ENCODE assay signal across 9 cellular contexts in genomic region chr15:72184165-72184811, GRCh38. TPM values are rescaled to one million over a fixed set of nuclear protein-coding genes. Genes with fewer than 3 reads are reported as not detected.
DNase-seq lines count a peak whose midpoint lies in the region; ATAC-seq, FAIRE-seq and TF ChIP-seq lines count a peak whose summit lies in the region.
"Had no signal": no experiment of that assay in that cellular context is flagged by ENCODE, and none has a peak within 500 bp of the region (broad histone marks: within the 10 kb centered on the region; RNA-seq: fewer than 3 reads in every experiment).

No MANE protein-coding gene starts in this region.

- peak; percentile 86 for DNase-seq in GM23338 (ENCODE audit: low spot score)
- DNase-seq in astrocyte (ENCODE audit: low read depth) = peak; percentile 32
- peak in 1 of 2 donors; percentile 51 for DNase-seq in gastrocnemius medialis
- DNase-seq in NCI-H1930 (lab: John Stamatoyannopoulos, UW) = no peak
- no peak for DNase-seq in NK-92 treated with Interleukin-12 subunit alpha and Interleukin-12 subunit beta, amount 100 ng/mL, for 24 hours (lab: John Stamatoyannopoulos, UW)

- ATAC-seq in GM23338 (peak; percentile 94), gastrocnemius medialis (peak; percentile 22 to 66), GM19351 (IDR thresholded peaks at IDR 0.05; ENCODE audit: unreplicated experiment) (no peak), HG02884 (IDR thresholded peaks at IDR 0.05; ENCODE audit: unreplicated experiment) (no peak)
- ATAC-seq: naive thymus-derived CD4-positive, alpha-beta T cell had no signal

- H3K27ac ChIP-seq in GM23338 (ENCODE audit: low read depth) (no peak overlapping the region), astrocyte (ENCODE audit: low read depth, low read length) (no peak overlapping the region), gastrocnemius medialis (no peak overlapping the region)

- H3K4me1 ChIP-seq in GM23338 (ENCODE audit: insufficient read depth) (peaks cover 4% of the 10 kb centered on the region), astrocyte (ENCODE audit: insufficient read depth, low read length) (peaks cover 11% of the 10 kb centered on the region), iPS-15b (ENCODE audit: control insufficient read depth, insufficient read depth, low read length) (peaks cover 3% of the 10 kb centered on the region), gastrocnemius medialis (peaks cover 6 to 19% of the 10 kb centered on the region in 2 donors)

- H3K4me3 ChIP-seq in GM23338 = peak overlapping the region; percentile 65
- peak overlapping the region; percentile 35 for H3K4me3 ChIP-seq in astrocyte (ENCODE audit: insufficient read depth, low read depth, low read length)
- H3K4me3 ChIP-seq in iPS-15b (ENCODE audit: low read depth, low read length) = peak overlapping the region; percentile 52
- peak overlapping the region; percentile 19 to 59 (median 44) for H3K4me3 ChIP-seq in gastrocnemius medialis

- H3K27me3 ChIP-seq in GM23338 (ENCODE audit: insufficient read depth) (peaks cover 17% of the 10 kb centered on the region; the same call in 1 of the 2 replicates), astrocyte (ENCODE audit: insufficient read depth, low read length) (peaks cover 16% of the 10 kb centered on the region), iPS-15b (ENCODE audit: control insufficient read depth, insufficient read depth, low read length) (peaks cover 7% of the 10 kb centered on the region), gastrocnemius medialis (no peaks in the 10 kb centered on the region)

- intact Hi-C loops in gastrocnemius medialis (cut with DNase I; ENCODE audit: low total_unique reads) = no loop called here

- H2AFZ ChIP-seq in GM23338 = peak overlapping the region; percentile 98
- H2AFZ ChIP-seq in astrocyte (ENCODE audit: low read depth, low read length) = peak overlapping the region; percentile 76

- no peak for FAIRE-seq in astrocyte (lab: Jason Lieb, UNC)

- H3K9ac ChIP-seq in astrocyte (ENCODE audit: low read length) = no peak overlapping the region
- H3K9ac ChIP-seq in iPS-15b (ENCODE audit: low read depth, low read length) = peak overlapping the region; percentile 74

- H3K4me3 Mint-ChIP-seq in GM23338 (peak overlapping the region; percentile 62), astrocyte (ENCODE audit: unreplicated experiment) (no peak overlapping the region)
- H3K4me3 Mint-ChIP-seq: naive thymus-derived CD4-positive, alpha-beta T cell had no signal

- H3K9me3 Mint-ChIP-seq in GM23338 (no peaks in the 10 kb centered on the region), astrocyte (ENCODE audit: unreplicated experiment) (no peaks in the 10 kb centered on the region)
- H3K9me3 Mint-ChIP-seq: naive thymus-derived CD4-positive, alpha-beta T cell had no signal

- no peaks in the 10 kb centered on the region for H3K9me2 ChIP-seq in GM23338 (ENCODE audit: insufficient read depth)

- H3K36me3 ChIP-seq in GM23338 (ENCODE audit: insufficient read depth) (no peaks in the 10 kb centered on the region), astrocyte (ENCODE audit: insufficient read depth, low read length) (no peaks in the 10 kb centered on the region), iPS-15b (ENCODE audit: control insufficient read depth, insufficient read depth, low read length) (no peaks in the 10 kb centered on the region), gastrocnemius medialis (no peaks in the 10 kb centered on the region)

- in situ Hi-C loops in gastrocnemius medialis (cut with MboI; ENCODE audit: low sequenced_read_pairs in 4 of 4) = no loop called here

- H3K4me2 ChIP-seq in GM23338 (peak overlapping the region; percentile 84), astrocyte (ENCODE audit: low read length) (peak overlapping the region; percentile 80)

- TF ChIP-seq CTCF in GM23338 (conservative IDR thresholded peaks at IDR 0.05; ENCODE audit: low read depth in 2 of 2) (no peak), astrocyte (IDR thresholded peaks at IDR 0.05; ENCODE audit: insufficient read depth, low read depth, low read length) (no peak), gastrocnemius medialis (IDR thresholded peaks at IDR 0.05 in 4 of 5, conservative IDR thresholded peaks at IDR 0.05 in 1 of 5) (no peak)

- peaks cover 14% of the 10 kb centered on the region for H3K27me3 Mint-ChIP-seq in GM23338 (ENCODE audit: insufficient read depth, low read depth, poor library complexity)
- no peaks in the 10 kb centered on the region for H3K27me3 Mint-ChIP-seq in astrocyte (ENCODE audit: low read depth, unreplicated experiment)

- no peak for TF ChIP-seq POLR2A in gastrocnemius medialis (IDR thresholded peaks at IDR 0.05)

- no peak overlapping the region for H3K27ac Mint-ChIP-seq in GM23338
- no peak overlapping the region for H3K27ac Mint-ChIP-seq in astrocyte (ENCODE audit: unreplicated experiment)
- H3K27ac Mint-ChIP-seq: naive thymus-derived CD4-positive, alpha-beta T cell had no signal

- H4K20me1 ChIP-seq in GM23338 (replicated peaks; ENCODE audit: insufficient read depth) (no peaks in the 10 kb centered on the region), astrocyte (ENCODE audit: insufficient read depth, low read length) (no peaks in the 10 kb centered on the region)

- 0 out of 2 replicates have a peak, but pooled peaks cover 7% of the 10 kb centered on the region for H3F3A ChIP-seq in GM23338 (replicated peaks; ENCODE audit: low read depth)

- H3K36me3 Mint-ChIP-seq in GM23338 (ENCODE audit: low read depth) (no peaks in the 10 kb centered on the region), astrocyte (ENCODE audit: low read depth, unreplicated experiment) (no peaks in the 10 kb centered on the region)
- H3K36me3 Mint-ChIP-seq: naive thymus-derived CD4-positive, alpha-beta T cell had no signal

- H3K79me2 ChIP-seq in GM23338 (replicated peaks; ENCODE audit: insufficient read depth) = no peaks in the 10 kb centered on the region
- no peaks in the 10 kb centered on the region for H3K79me2 ChIP-seq in astrocyte (ENCODE audit: insufficient read depth, low read length)

- peaks cover 11% of the 10 kb centered on the region; the same call in 2 of the 3 replicates for H3K4me1 Mint-ChIP-seq in GM23338
- no peaks in the 10 kb centered on the region for H3K4me1 Mint-ChIP-seq in astrocyte (ENCODE audit: low read depth, unreplicated experiment)
- H3K4me1 Mint-ChIP-seq: naive thymus-derived CD4-positive, alpha-beta T cell had no signal

- H3K9me3 ChIP-seq in astrocyte (ENCODE audit: insufficient read depth, low read depth, low read length) (no peaks in the 10 kb centered on the region), iPS-15b (ENCODE audit: control insufficient read depth, insufficient read depth, low read length) (no peaks in the 10 kb centered on the region), gastrocnemius medialis (no peaks in the 10 kb centered on the region)

TF ChIP-seq in GM23338, 12 proteins besides CTCF, POLR2A, EP300 and RAD21 (continues in another document):
- TF ChIP-seq EZH2phosphoT487 (IDR thresholded peaks at IDR 0.05; ENCODE audit: unreplicated experiment) (no peak), POLR2AphosphoS5 (IDR thresholded peaks at IDR 0.05; ENCODE audit: low read depth) (0 out of 2 replicates have a peak, but pooled peaks have one; percentile 40)

RNA-seq across cellular contexts. Expression of gene GRAMD2A, which starts 13.3 kb away (rescaled TPM):
- 2.8 and 3.3 TPM in 2 replicates for total RNA-seq in GM23338 (2014; rRNA removed; shearing (Covaris generic))
- polyA plus RNA-seq in GM23338 (2016; fragmentation: Nextera tagmentation; extraction: Ambion mirVana) = 0.70 and 0.71 TPM in 2 replicates
- total RNA-seq in astrocyte (0.68 and 0.77 TPM in 2 replicates), gastrocnemius medialis (not detected)
- total RNA-seq: naive thymus-derived CD4-positive, alpha-beta T cell had no signal
- polyA plus RNA-seq: naive thymus-derived CD4-positive, alpha-beta T cell had no signal

RNA-seq across cellular contexts. Expression of gene PKM, which starts 46.7 kb away (rescaled TPM):
- total RNA-seq in GM23338 (2014; rRNA removed; shearing (Covaris generic)) = 1,067 and 1,137 TPM in 2 replicates
- polyA plus RNA-seq in GM23338 (2016; fragmentation: Nextera tagmentation; extraction: Ambion mirVana) = 432 and 445 TPM in 2 replicates
- total RNA-seq in astrocyte (2,189 and 2,288 TPM in 2 replicates), gastrocnemius medialis (100 to 1,000 TPM; 691 to 946 (median 810) TPM)

Comparison
In these comparisons a context has a peak if more than half of its experiments do, and no peak if none do; other contexts are left out.
1. ATAC-seq: peak in GM23338 (single experiment) and gastrocnemius medialis (2 of 2); none in GM19351 (single experiment) and HG02884 (single experiment).
2. DNase-seq: peak in GM23338 (single experiment) and astrocyte (single experiment); none in NCI-H1930 (0 of 2) and NK-92 treated with Interleukin-12 subunit alpha and Interleukin-12 subunit beta, amount 100 ng/mL, for 24 hours (single experiment).
3. Peak in every context shown above with its lines, with median percentiles within 50 percentile points of each other: H3K4me3 ChIP-seq.